ENCODE assay signal across 5 cellular contexts in genomic region chr4:77445846-77446245, GRCh38.
"Had no signal": no experiment of that assay in that cellular context is flagged by ENCODE, and none has a peak within 500 bp of the region (broad histone marks: within the 10 kb centered on the region; RNA-seq: fewer than 3 reads in every experiment).

No MANE protein-coding gene starts in this region.

- ATAC-seq: GM23338, K562 had no signal

- DNase-seq: H9, HCEC 1CT, IMR-90 had no signal

- H3K4me3 ChIP-seq: GM23338, K562 had no signal
